8 cellular contexts compared by ENCODE assay signal in the genomic region with DNA sequence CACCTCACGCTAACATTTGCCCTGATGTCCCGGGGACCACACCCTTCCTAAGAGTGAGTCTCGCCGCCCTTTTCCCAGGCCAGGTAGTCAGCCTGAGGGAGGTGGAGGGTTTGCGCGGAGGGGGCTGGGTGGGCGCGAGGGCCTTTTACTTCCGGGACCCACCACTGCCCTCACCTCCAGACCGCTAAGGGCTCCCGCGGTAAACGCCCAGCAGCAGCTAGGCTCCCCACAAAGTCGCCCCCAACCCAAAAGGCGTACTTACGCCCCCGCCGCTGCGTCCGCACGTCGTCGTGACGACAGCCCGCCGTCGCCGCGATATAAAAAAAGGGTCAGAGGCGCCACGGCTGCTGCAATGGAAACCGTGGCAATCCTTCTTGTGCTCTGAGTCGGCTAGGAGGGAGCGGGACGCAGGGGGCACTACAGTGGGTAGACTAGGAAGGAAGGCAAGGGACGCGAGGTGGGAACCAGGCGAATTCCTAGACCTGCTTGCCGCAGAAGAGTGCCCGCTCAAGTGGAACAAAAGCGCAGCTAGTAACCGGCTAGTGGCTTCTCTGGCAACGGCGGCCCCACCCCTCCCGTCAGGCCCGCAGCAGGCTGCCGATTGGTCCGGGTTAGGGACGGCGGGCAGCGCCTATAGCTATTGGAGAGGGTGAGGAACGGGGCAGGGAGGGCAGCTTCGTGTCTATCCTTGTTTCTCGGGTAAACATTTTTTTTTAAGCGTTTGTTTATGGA. TPM values are rescaled to one million over a fixed set of nuclear protein-coding genes. Genes with fewer than 3 reads are reported as not detected.
DNase-seq lines count a peak whose midpoint lies in the region; ATAC-seq and TF ChIP-seq lines count a peak whose summit lies in the region.

A gene with protein sequence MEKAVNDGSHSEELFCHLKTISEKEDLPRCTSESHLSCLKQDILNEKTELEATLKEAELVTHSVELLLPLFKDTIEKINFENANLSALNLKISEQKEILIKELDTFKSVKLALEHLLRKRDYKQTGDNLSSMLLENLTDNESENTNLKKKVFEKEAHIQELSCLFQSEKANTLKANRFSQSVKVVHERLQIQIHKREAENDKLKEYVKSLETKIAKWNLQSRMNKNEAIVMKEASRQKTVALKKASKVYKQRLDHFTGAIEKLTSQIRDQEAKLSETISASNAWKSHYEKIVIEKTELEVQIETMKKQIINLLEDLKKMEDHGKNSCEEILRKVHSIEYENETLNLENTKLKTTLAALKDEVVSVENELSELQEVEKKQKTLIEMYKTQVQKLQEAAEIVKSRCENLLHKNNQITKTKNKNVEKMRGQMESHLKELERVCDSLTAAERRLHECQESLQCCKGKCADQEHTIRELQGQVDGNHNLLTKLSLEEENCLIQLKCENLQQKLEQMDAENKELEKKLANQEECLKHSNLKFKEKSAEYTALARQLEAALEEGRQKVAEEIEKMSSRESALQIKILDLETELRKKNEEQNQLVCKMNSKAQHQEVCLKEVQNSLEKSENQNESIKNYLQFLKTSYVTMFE (minus strand): TSS at position 553 of the 732 bp plus-strand sequence. CDS start 9,296 bp downstream, outside the sequence.

- CTCF ChIA-PET in Calu3 (lab: Charles Lee) (interaction anchor here (1.1 to 1.3 kb wide), 2 partner anchors 15 to 34 kb away, joined by 3 to 5 read pairs; no protein-coding TSS in a partner anchor), OCI-LY7 (lab: Charles Lee; ENCODE audit: unreplicated experiment) (interaction anchor here (0.6 kb wide), 1 partner anchor 446 kb away, joined by 3 read pairs; no protein-coding TSS in a partner anchor)

- peak within 1 kb of the TSS; percentile 74 for H3K27ac ChIP-seq in OCI-LY7 (ENCODE audit: low read depth, low read length, poor library complexity, severe bottlenecking)

- H3K27me3 Mint-ChIP-seq in Calu3 (ENCODE audit: unreplicated experiment) = no peaks in the 10 kb centered on the region
- peaks cover 1% of the 10 kb centered on the region for H3K27me3 Mint-ChIP-seq in endothelial cell (ENCODE audit: unreplicated experiment)

- peak within 1 kb of the TSS; percentile 76 for H3K4me2 ChIP-seq in OCI-LY7 (ENCODE audit: low read length)

- 0 out of 2 replicates have a peak, but pooled peaks cover 3% of the 10 kb centered on the region for H3K9me3 ChIP-seq in OCI-LY7 (ENCODE audit: low read length)

- H3K36me3 Mint-ChIP-seq in Calu3 (ENCODE audit: insufficient read depth, unreplicated experiment) (peaks cover 25% of the 10 kb centered on the region), endothelial cell (ENCODE audit: low read depth, unreplicated experiment) (no peaks in the 10 kb centered on the region)

- peak; percentile 100 for ATAC-seq in GM21526 (IDR thresholded peaks at IDR 0.05; ENCODE audit: low FRiP score, unreplicated experiment)

- H3K9me2 ChIP-seq in OCI-LY7 (ENCODE audit: insufficient read depth, low read length) = no peaks in the 10 kb centered on the region

- H3K4me3 Mint-ChIP-seq in Calu3 (ENCODE audit: low read depth, unreplicated experiment) (peak within 1 kb of the TSS; percentile 96), endothelial cell (ENCODE audit: unreplicated experiment) (peak within 1 kb of the TSS; percentile 96)

- peak within 1 kb of the TSS; percentile 83 for H3K4me3 ChIP-seq in OCI-LY7 (ENCODE audit: low read depth, low read length, poor library complexity, severe bottlenecking)

- peak within 1 kb of the TSS; percentile 89 for H3K27ac Mint-ChIP-seq in Calu3 (ENCODE audit: unreplicated experiment)
- H3K27ac Mint-ChIP-seq in endothelial cell (ENCODE audit: unreplicated experiment) = peak within 1 kb of the TSS; percentile 95

- peak within 1 kb of the TSS; percentile 90 for H2AFZ ChIP-seq in OCI-LY7 (ENCODE audit: low read length)

- no peaks in the 10 kb centered on the region for H4K20me1 ChIP-seq in OCI-LY7 (ENCODE audit: insufficient read depth, low read length)

- peaks cover 28% of the 10 kb centered on the region for H3K4me1 ChIP-seq in OCI-LY7 (ENCODE audit: insufficient read depth, low read length, poor library complexity, severe bottlenecking)

- H3K36me3 ChIP-seq in OCI-LY7 (ENCODE audit: insufficient read depth, low read length) = no peaks in the 10 kb centered on the region

- BruUV-seq in Calu3 (replicated peaks; lab: Mats Ljungman, UMichigan) (no TSS peak), OCI-LY7 (replicated peaks; lab: Mats Ljungman, UMichigan) (no TSS peak)

- TF ChIP-seq CTCF in Calu3 (IDR thresholded peaks at IDR 0.05; ENCODE audit: unreplicated experiment) = no peak
- TF ChIP-seq CTCF in OCI-LY7 (conservative IDR thresholded peaks at IDR 0.05; ENCODE audit: low read length) = no peak
- no peak for TF ChIP-seq CTCF in endothelial cell (IDR thresholded peaks at IDR 0.05; ENCODE audit: unreplicated experiment)

- H3K9me3 Mint-ChIP-seq in Calu3 (ENCODE audit: low read depth, unreplicated experiment) (no peaks in the 10 kb centered on the region), endothelial cell (ENCODE audit: unreplicated experiment) (no peaks in the 10 kb centered on the region)

- peak; percentile 90 for DNase-seq in Calu3
- peak; percentile 34 for DNase-seq in HuH-7.5 (ENCODE audit: low spot score)
- DNase-seq in OCI-LY7 (ENCODE audit: low spot score) = peak; percentile 88
- peak; percentile 78 for DNase-seq in activated T-cell treated with anti-CD3 and anti-CD28 coated beads for 1 hour (ENCODE audit: low read depth)
- peak; percentile 88 for DNase-seq in endothelial cell (ENCODE audit: low spot score)
- peak; percentile 80 for DNase-seq in middle frontal gyrus (ENCODE audit: extremely low spot score, low spot score)
- peak; percentile 78 to 82 for DNase-seq in stimulated activated CD8-positive, alpha-beta memory T cell treated with anti-CD3 and anti-CD28 coated beads, Interleukin-2, amount 100 ng/mL, for 48 hours (ENCODE audit: low read depth in 2 of 2)

- peaks cover 26% of the 10 kb centered on the region; the same call in 1 of the 2 replicates for H3K79me2 ChIP-seq in OCI-LY7 (ENCODE audit: insufficient read depth, low read depth, low read length)

- intact Hi-C loops in Calu3 (cut with micrococcal nuclease; ENCODE audit: unreplicated experiment) = no loop called here
- intact Hi-C loops in OCI-LY7 (cut with micrococcal nuclease; ENCODE audit: unreplicated experiment) = no loop called here

- H3K4me1 Mint-ChIP-seq in Calu3 (ENCODE audit: low read depth, unreplicated experiment) = peaks cover 11% of the 10 kb centered on the region
- H3K4me1 Mint-ChIP-seq in endothelial cell (ENCODE audit: unreplicated experiment) = peaks cover 18% of the 10 kb centered on the region

- POLR2A ChIA-PET in OCI-LY7 (lab: Charles Lee) = interaction anchor here (0.5 to 4.9 kb wide), 10 partner anchors 8 to 508 kb away, joined by 3 to 27 read pairs (median 4); no protein-coding TSS in a partner anchor

RNA-seq across cellular contexts. Expression of the gene that starts here (rescaled TPM):
- 38.6 and 39.3 TPM in 2 replicates for total RNA-seq in Calu3 (2022)
- 24.7 and 26.2 TPM in 2 replicates for total RNA-seq in OCI-LY7 (2014; rRNA removed; shearing (Covaris generic))
- total RNA-seq in OCI-LY7 (2022) = 44.8 and 45.3 TPM in 2 replicates
- total RNA-seq in endothelial cell (ENCODE audit: unreplicated experiment) = 84.5 TPM

Comparison
In these comparisons a context has a peak if more than half of its experiments do, and no peak if none do; other contexts are left out.
1. Peak in every context shown above with its lines: DNase-seq, ATAC-seq, H3K4me3 ChIP-seq and H3K27ac ChIP-seq.
2. DNase-seq: peak in every context shown above with its lines; median percentile 90 in Calu3; 88 in OCI-LY7; 88 in endothelial cell; 80 in middle frontal gyrus; 80 in stimulated activated CD8-positive, alpha-beta memory T cell treated with anti-CD3 and anti-CD28 coated beads, Interleukin-2, amount 100 ng/mL, for 48 hours; 78 in activated T-cell treated with anti-CD3 and anti-CD28 coated beads for 1 hour; 34 in HuH-7.5.